ENCODE assay signal across 8 cellular contexts in the genomic region with DNA sequence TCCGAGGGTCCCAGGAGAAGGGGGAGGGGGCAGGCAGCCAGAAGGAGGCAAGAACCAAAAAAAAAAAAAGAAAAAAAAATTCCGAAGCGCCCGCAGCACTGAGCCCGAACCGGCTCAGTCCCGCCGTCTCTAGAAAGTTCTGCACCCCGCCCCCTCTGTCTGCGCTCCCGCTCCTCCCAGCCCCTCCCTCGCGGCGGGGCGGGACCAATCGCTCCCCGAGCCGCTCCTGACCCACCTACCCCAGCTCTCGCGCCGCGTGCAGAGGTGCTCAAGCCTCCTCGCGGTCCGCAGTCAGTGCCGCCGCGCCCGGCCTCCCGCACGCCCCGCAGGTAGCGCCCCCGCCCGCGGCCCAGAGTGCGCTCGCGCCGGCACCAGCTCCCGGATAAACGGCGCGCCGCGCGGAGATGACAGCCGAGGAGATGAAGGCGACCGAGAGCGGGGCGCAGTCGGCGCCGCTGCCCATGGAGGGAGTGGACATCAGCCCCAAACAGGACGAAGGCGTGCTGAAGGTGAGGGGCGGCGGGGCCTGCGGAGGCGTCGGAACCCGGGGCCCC. TPM values are rescaled to one million over a fixed set of nuclear protein-coding genes. Genes with fewer than 3 reads are reported as not detected.
A peak's percentile ranks its signal among the peaks of the same experiment; 100 is the strongest.
DNase-seq lines count a peak whose midpoint lies in the region; ATAC-seq and TF ChIP-seq lines count a peak whose summit lies in the region.

A gene with protein sequence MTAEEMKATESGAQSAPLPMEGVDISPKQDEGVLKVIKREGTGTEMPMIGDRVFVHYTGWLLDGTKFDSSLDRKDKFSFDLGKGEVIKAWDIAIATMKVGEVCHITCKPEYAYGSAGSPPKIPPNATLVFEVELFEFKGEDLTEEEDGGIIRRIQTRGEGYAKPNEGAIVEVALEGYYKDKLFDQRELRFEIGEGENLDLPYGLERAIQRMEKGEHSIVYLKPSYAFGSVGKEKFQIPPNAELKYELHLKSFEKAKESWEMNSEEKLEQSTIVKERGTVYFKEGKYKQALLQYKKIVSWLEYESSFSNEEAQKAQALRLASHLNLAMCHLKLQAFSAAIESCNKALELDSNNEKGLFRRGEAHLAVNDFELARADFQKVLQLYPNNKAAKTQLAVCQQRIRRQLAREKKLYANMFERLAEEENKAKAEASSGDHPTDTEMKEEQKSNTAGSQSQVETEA (plus strand): TSS at position 235 of the 554 bp plus-strand sequence. CDS start 170 bp downstream, at position 405.

- peak within 1 kb of the TSS; percentile 76 for H3K4me3 ChIP-seq in GM12864 (ENCODE audit: low read depth, low read length)
- peak within 1 kb of the TSS; percentile 72 for H3K4me3 ChIP-seq in parathyroid adenoma (ENCODE audit: low read depth, low read length)
- peak within 1 kb of the TSS; percentile 82 to 95 for H3K4me3 ChIP-seq in tibial artery

- no peaks in the 10 kb centered on the region for H3K9me3 ChIP-seq in parathyroid adenoma (ENCODE audit: control insufficient read depth, low read length)
- no peaks in the 10 kb centered on the region for H3K9me3 ChIP-seq in tibial artery

- H3K27me3 ChIP-seq in parathyroid adenoma (ENCODE audit: control insufficient read depth, insufficient read depth, low read length) (no peaks in the 10 kb centered on the region), tibial artery (no peaks in the 10 kb centered on the region)

- H3K36me3 ChIP-seq in parathyroid adenoma (ENCODE audit: control insufficient read depth, insufficient read depth, low read length), result no peaks in the 10 kb centered on the region
- peaks cover 23 to 29% (median 26%) of the 10 kb centered on the region in 3 donors for H3K36me3 ChIP-seq in tibial artery

- peak within 1 kb of the TSS; percentile 16 for H3K9ac ChIP-seq in parathyroid adenoma

- H3K9me3 Mint-ChIP-seq in HFFc6, result no peaks in the 10 kb centered on the region
- H3K9me3 Mint-ChIP-seq in activated naive CD8-positive, alpha-beta T cell treated with anti-CD3 and anti-CD28 coated beads, Interleukin-2, amount 10 ng/mL, durations not matched to agents 7 days and 5 days, result no peaks in the 10 kb centered on the region

- peaks cover 17% of the 10 kb centered on the region for H3K36me3 Mint-ChIP-seq in HFFc6 (ENCODE audit: low read depth)
- H3K36me3 Mint-ChIP-seq in activated naive CD8-positive, alpha-beta T cell treated with anti-CD3 and anti-CD28 coated beads, Interleukin-2, amount 10 ng/mL, durations not matched to agents 7 days and 5 days, result peaks cover 11% of the 10 kb centered on the region

- H2AFZ ChIP-seq in parathyroid adenoma, result peak within 1 kb of the TSS; percentile 88

- intact Hi-C loops in Right ventricle myocardium inferior (cut with DNase I), result loop anchor here (1.0 to 10.0 kb wide), 2 partner anchors 17 to 1000 kb away; a partner anchor contains a TSS
- intact Hi-C loops in tibial artery (cut with DNase I; ENCODE audit: low total_unique reads), result no loop called here

- H3K4me3 Mint-ChIP-seq in HFFc6, result peak within 1 kb of the TSS; percentile 95
- H3K4me3 Mint-ChIP-seq in activated naive CD8-positive, alpha-beta T cell treated with anti-CD3 and anti-CD28 coated beads, Interleukin-2, amount 10 ng/mL, durations not matched to agents 7 days and 5 days, result peak within 1 kb of the TSS; percentile 87

- peaks cover 14% of the 10 kb centered on the region for H3K4me1 ChIP-seq in parathyroid adenoma
- H3K4me1 ChIP-seq in tibial artery, result peaks cover 0 to 30% (median 17%) of the 10 kb centered on the region in 4 donors

- no peak for TF ChIP-seq CTCF in GM12864 (IDR thresholded peaks at IDR 0.05; ENCODE audit: low read depth, low read length, missing control alignments)
- no peak for TF ChIP-seq CTCF in HFFc6 (IDR thresholded peaks at IDR 0.05)
- TF ChIP-seq CTCF in parathyroid adenoma (IDR thresholded peaks at IDR 0.05), result no peak
- no peak for TF ChIP-seq CTCF in tibial artery (IDR thresholded peaks at IDR 0.05)

- H3K4me2 ChIP-seq in parathyroid adenoma (ENCODE audit: low read length), result peak within 1 kb of the TSS; percentile 87

- peaks cover 8% of the 10 kb centered on the region for H3K79me2 ChIP-seq in parathyroid adenoma

- peak within 1 kb of the TSS; percentile 36 for H3K27ac Mint-ChIP-seq in HFFc6
- H3K27ac Mint-ChIP-seq in activated naive CD8-positive, alpha-beta T cell treated with anti-CD3 and anti-CD28 coated beads, Interleukin-2, amount 10 ng/mL, durations not matched to agents 7 days and 5 days, result peak within 1 kb of the TSS; percentile 63

- H3K27ac ChIP-seq in parathyroid adenoma (peak within 1 kb of the TSS; percentile 11), tibial artery (peak within 1 kb of the TSS; percentile 88 to 91)

- POLR2A ChIA-PET in activated naive CD8-positive, alpha-beta T cell treated with anti-CD3 and anti-CD28 coated beads, Interleukin-2, amount 10 ng/mL, durations not matched to agents 7 days and 5 days (lab: Charles Lee), result interaction anchor here (0.9 to 3.4 kb wide), 7 partner anchors 11 to 105 kb away, joined by 3 to 31 read pairs (median 11); a partner anchor contains a TSS

- DNase-seq in GM12864 (ENCODE audit: low read depth) (peak; percentile 61), HFFc6 (peak; percentile 76), NAMALWA (ENCODE audit: low spot score) (peak; percentile 86), SW 1271 (lab: John Stamatoyannopoulos, UW) (peak; percentile 61 to 86), Right ventricle myocardium inferior (ENCODE audit: missing footprints) (peak; percentile 95), tibial artery (peak; percentile 90 to 96)
- DNase-seq in activated naive CD8-positive, alpha-beta T cell treated with anti-CD3 and anti-CD28 coated beads, Interleukin-2, amount 10 ng/mL, durations not matched to agents 7 days and 5 days, result peak; percentile 90

- ATAC-seq in activated naive CD8-positive, alpha-beta T cell treated with anti-CD3 and anti-CD28 coated beads, Interleukin-2, amount 10 ng/mL, durations not matched to agents 7 days and 5 days (ENCODE audit: low read depth), result peak; percentile 87
- peak; percentile 94 for ATAC-seq in Right ventricle myocardium inferior

- peaks cover 5% of the 10 kb centered on the region for H3K27me3 Mint-ChIP-seq in HFFc6 (ENCODE audit: insufficient read depth)
- H3K27me3 Mint-ChIP-seq in activated naive CD8-positive, alpha-beta T cell treated with anti-CD3 and anti-CD28 coated beads, Interleukin-2, amount 10 ng/mL, durations not matched to agents 7 days and 5 days, result peaks cover 7% of the 10 kb centered on the region

- H3K4me1 Mint-ChIP-seq in HFFc6 (ENCODE audit: low read depth), result peaks cover 17% of the 10 kb centered on the region
- H3K4me1 Mint-ChIP-seq in activated naive CD8-positive, alpha-beta T cell treated with anti-CD3 and anti-CD28 coated beads, Interleukin-2, amount 10 ng/mL, durations not matched to agents 7 days and 5 days, result peaks cover 30% of the 10 kb centered on the region

RNA-seq across cellular contexts. Expression of the gene that starts here (rescaled TPM):
- 100 to 1,000 TPM in 1 of 6 experiments, 10 to 100 TPM in 5; 62.3 to 105 (median 69.1) TPM for total RNA-seq in HFFc6 (2021; fragmentation: NEBNext Ultra II Directional; extraction: Animal tissue kit (Norgen Biotek cat#: 25700))
- 10 to 100 TPM; 62.3 to 67.7 TPM for total RNA-seq in activated naive CD8-positive, alpha-beta T cell treated with anti-CD3 and anti-CD28 coated beads, Interleukin-2, amount 10 ng/mL, durations not matched to agents 7 days and 5 days
- total RNA-seq in Right ventricle myocardium inferior, result 64.1 TPM

Comparison
In these comparisons a context has a peak if more than half of its experiments do, and no peak if none do; other contexts are left out.
1. Peak in every context shown above with its lines: DNase-seq, ATAC-seq, H3K4me3 ChIP-seq and H3K27ac ChIP-seq.